Comparison of ENCODE assay signal across 8 cellular contexts in genomic region chr16:8959921-8960787, GRCh38. TPM values are rescaled to one million over a fixed set of nuclear protein-coding genes. Genes with fewer than 3 reads are reported as not detected.
DNase-seq lines count a peak whose midpoint lies in the region; ATAC-seq and TF ChIP-seq lines count a peak whose summit lies in the region.

No MANE protein-coding gene starts in this region.

- CTCF ChIA-PET in activated naive CD4-positive, alpha-beta T cell treated with anti-CD3 and anti-CD28 coated beads for 36 hours (lab: Charles Lee): interaction anchor here (0.9 to 2.0 kb wide), 4 partner anchors 14 to 85 kb away, joined by 3 to 10 read pairs (median 6); no protein-coding TSS in a partner anchor
- CTCF ChIA-PET in WTC11 (lab: Charles Lee): interaction anchor here (1.0 to 3.8 kb wide), 4 partner anchors 12 to 53 kb away, joined by 3 to 43 read pairs (median 20); no protein-coding TSS in a partner anchor

- no peaks in the 10 kb centered on the region for H3K27me3 ChIP-seq in right cardiac atrium (ENCODE audit: control insufficient read depth, insufficient read depth)
- no peaks in the 10 kb centered on the region for H3K27me3 ChIP-seq in stomach smooth muscle (ENCODE audit: control insufficient read depth in 1 of 2, insufficient read depth in 2 of 2, low read length in 2 of 2)
- no peaks in the 10 kb centered on the region for H3K27me3 ChIP-seq in ascending aorta

- H3K9ac ChIP-seq in stomach smooth muscle (ENCODE audit: low read length in 2 of 2): peak overlapping the region; percentile 32 to 37

- POLR2A ChIA-PET in WTC11 (lab: Charles Lee): no interaction called here

- 14% methylated on average over 12 of the region's 12 CpGs for WGBS in right cardiac atrium

- peak overlapping the region; percentile 86 for H3K4me3 Mint-ChIP-seq in activated naive CD4-positive, alpha-beta T cell treated with anti-CD3 and anti-CD28 coated beads for 36 hours
- peak overlapping the region; percentile 90 for H3K4me3 Mint-ChIP-seq in WTC11

- peaks cover 73% of the 10 kb centered on the region for H3K4me1 Mint-ChIP-seq in activated naive CD4-positive, alpha-beta T cell treated with anti-CD3 and anti-CD28 coated beads for 36 hours (ENCODE audit: low read depth)
- peaks cover 73% of the 10 kb centered on the region for H3K4me1 Mint-ChIP-seq in WTC11

- H3K27ac Mint-ChIP-seq in activated naive CD4-positive, alpha-beta T cell treated with anti-CD3 and anti-CD28 coated beads for 36 hours: peak overlapping the region; percentile 43
- H3K27ac Mint-ChIP-seq in WTC11: peak overlapping the region; percentile 92

- peaks cover 42% of the 10 kb centered on the region for H3K4me1 ChIP-seq in right cardiac atrium (ENCODE audit: control insufficient read depth, insufficient read depth, low read length)
- H3K4me1 ChIP-seq in stomach smooth muscle (ENCODE audit: control insufficient read depth, insufficient read depth, low read length): peaks cover 71% of the 10 kb centered on the region
- H3K4me1 ChIP-seq in ascending aorta: peaks cover 24 to 63% of the 10 kb centered on the region in 2 donors

- no peak for TF ChIP-seq CTCF in WTC11 (IDR thresholded peaks at IDR 0.05)
- no peak for TF ChIP-seq CTCF in ascending aorta (IDR thresholded peaks at IDR 0.05)

- H3K27ac ChIP-seq in right cardiac atrium (ENCODE audit: low read length) (peak overlapping the region; percentile 64), stomach smooth muscle (ENCODE audit: low read length) (peak overlapping the region; percentile 53), ascending aorta (peak overlapping the region in 1 of 2 donors; percentile 26)

- H3K9me3 ChIP-seq in right cardiac atrium (ENCODE audit: control insufficient read depth, low read length): no peaks in the 10 kb centered on the region
- no peaks in the 10 kb centered on the region for H3K9me3 ChIP-seq in stomach smooth muscle (ENCODE audit: control insufficient read depth in 2 of 2, low read length in 2 of 2)
- H3K9me3 ChIP-seq in ascending aorta: no peaks in the 10 kb centered on the region

- no peaks in the 10 kb centered on the region for H3K9me3 Mint-ChIP-seq in activated naive CD4-positive, alpha-beta T cell treated with anti-CD3 and anti-CD28 coated beads for 36 hours
- no peaks in the 10 kb centered on the region for H3K9me3 Mint-ChIP-seq in WTC11

- DNase-seq in activated naive CD4-positive, alpha-beta T cell treated with anti-CD3 and anti-CD28 coated beads for 36 hours: peak; percentile 19
- no peak for DNase-seq in activated naive CD4-positive, alpha-beta T cell (lab: John Stamatoyannopoulos, UW)
- no peak for DNase-seq in WTC11 (ENCODE audit: low spot score)
- no peak for DNase-seq in right cardiac atrium
- DNase-seq in ascending aorta (ENCODE audit: low spot score in 2 of 2): no peak
- no peak for DNase-seq in pons (ENCODE audit: low spot score)
- DNase-seq in activated CD4-positive, alpha-beta T cell treated with anti-CD3 and anti-CD28 coated beads for 48 hours: no peak

- ATAC-seq in WTC11 (peak; percentile 8), right cardiac atrium (no peak)

- H3K36me3 ChIP-seq in stomach smooth muscle (ENCODE audit: control insufficient read depth in 2 of 2, insufficient read depth in 2 of 2, low read length in 2 of 2) (no peaks in the 10 kb centered on the region), ascending aorta (no peaks in the 10 kb centered on the region)

- H3K4me3 ChIP-seq in right cardiac atrium (ENCODE audit: low read length) (no peak overlapping the region), stomach smooth muscle (ENCODE audit: low read length in 2 of 2) (peak overlapping the region; percentile 13 to 58), ascending aorta (peak overlapping the region in 1 of 2 donors; percentile 26)

- H3K27me3 Mint-ChIP-seq in activated naive CD4-positive, alpha-beta T cell treated with anti-CD3 and anti-CD28 coated beads for 36 hours (ENCODE audit: low read depth): peaks cover 3% of the 10 kb centered on the region
- H3K27me3 Mint-ChIP-seq in WTC11 (ENCODE audit: low read depth): peaks cover 5% of the 10 kb centered on the region

- intact Hi-C loops in activated naive CD4-positive, alpha-beta T cell treated with anti-CD3 and anti-CD28 coated beads for 36 hours (cut with micrococcal nuclease): loop anchor here (1.0 to 5.0 kb wide), 6 partner anchors 9 to 338 kb away; partner anchors contain the start of genes METTL22, PMM2 and TMEM186
- intact Hi-C loops in right cardiac atrium (cut with DNase I) (loop anchor here in 1 of 4 donors (5.0 kb wide), 1 partner anchor 132 kb away; the partner anchor contains the start of gene HAPSTR1), ascending aorta (cut with DNase I) (loop anchor here (5.0 kb wide), 4 partner anchors 73 to 288 kb away; partner anchors contain the start of genes ABAT, PMM2 and TMEM186)

- peaks cover 9% of the 10 kb centered on the region for H3K36me3 Mint-ChIP-seq in activated naive CD4-positive, alpha-beta T cell treated with anti-CD3 and anti-CD28 coated beads for 36 hours (ENCODE audit: low read depth)
- H3K36me3 Mint-ChIP-seq in WTC11: peaks cover 6% of the 10 kb centered on the region

TF ChIP-seq in WTC11, 78 proteins besides CTCF, POLR2A, EP300 and RAD21 (continues in another document):
- TF ChIP-seq NR1H2 (CRISPR knock-in tag; IDR thresholded peaks at IDR 0.05) (no peak), ERG (CRISPR knock-in tag; IDR thresholded peaks at IDR 0.05) (no peak), NFYB (CRISPR knock-in tag; conservative IDR thresholded peaks at IDR 0.05; ENCODE audit: low read depth) (no peak), ZNF121 (CRISPR knock-in tag; IDR thresholded peaks at IDR 0.05) (no peak), E2F4 (CRISPR knock-in tag; IDR thresholded peaks at IDR 0.05; ENCODE audit: borderline replicate concordance, low read depth) (no peak), TEAD1 (CRISPR knock-in tag; IDR thresholded peaks at IDR 0.05) (no peak), ZNF263 (CRISPR knock-in tag; IDR thresholded peaks at IDR 0.05; ENCODE audit: low read depth) (no peak), ZNF416 (CRISPR knock-in tag; IDR thresholded peaks at IDR 0.05) (no peak), E2F5 (CRISPR knock-in tag; IDR thresholded peaks at IDR 0.05) (no peak), JAZF1 (CRISPR knock-in tag; IDR thresholded peaks at IDR 0.05) (no peak), AR (CRISPR knock-in tag; IDR thresholded peaks at IDR 0.05) (no peak), NFATC4 (CRISPR knock-in tag; IDR thresholded peaks at IDR 0.05) (no peak)

RNA-seq across cellular contexts. Expression of gene USP7, which starts 3.6 kb away (rescaled TPM):
- total RNA-seq in activated naive CD4-positive, alpha-beta T cell treated with anti-CD3 and anti-CD28 coated beads for 36 hours: 100 to 1,000 TPM; 155 to 163 TPM
- 153 to 211 TPM (median 161 TPM) in 3 replicates for total RNA-seq in WTC11 (2021)
- total RNA-seq in right cardiac atrium: 10 to 100 TPM; 67.1 to 83.3 (median 71.2) TPM
- 25.1 TPM for polyA plus RNA-seq in right cardiac atrium
- total RNA-seq in ascending aorta: 55.3 TPM
